In the genomic region with DNA sequence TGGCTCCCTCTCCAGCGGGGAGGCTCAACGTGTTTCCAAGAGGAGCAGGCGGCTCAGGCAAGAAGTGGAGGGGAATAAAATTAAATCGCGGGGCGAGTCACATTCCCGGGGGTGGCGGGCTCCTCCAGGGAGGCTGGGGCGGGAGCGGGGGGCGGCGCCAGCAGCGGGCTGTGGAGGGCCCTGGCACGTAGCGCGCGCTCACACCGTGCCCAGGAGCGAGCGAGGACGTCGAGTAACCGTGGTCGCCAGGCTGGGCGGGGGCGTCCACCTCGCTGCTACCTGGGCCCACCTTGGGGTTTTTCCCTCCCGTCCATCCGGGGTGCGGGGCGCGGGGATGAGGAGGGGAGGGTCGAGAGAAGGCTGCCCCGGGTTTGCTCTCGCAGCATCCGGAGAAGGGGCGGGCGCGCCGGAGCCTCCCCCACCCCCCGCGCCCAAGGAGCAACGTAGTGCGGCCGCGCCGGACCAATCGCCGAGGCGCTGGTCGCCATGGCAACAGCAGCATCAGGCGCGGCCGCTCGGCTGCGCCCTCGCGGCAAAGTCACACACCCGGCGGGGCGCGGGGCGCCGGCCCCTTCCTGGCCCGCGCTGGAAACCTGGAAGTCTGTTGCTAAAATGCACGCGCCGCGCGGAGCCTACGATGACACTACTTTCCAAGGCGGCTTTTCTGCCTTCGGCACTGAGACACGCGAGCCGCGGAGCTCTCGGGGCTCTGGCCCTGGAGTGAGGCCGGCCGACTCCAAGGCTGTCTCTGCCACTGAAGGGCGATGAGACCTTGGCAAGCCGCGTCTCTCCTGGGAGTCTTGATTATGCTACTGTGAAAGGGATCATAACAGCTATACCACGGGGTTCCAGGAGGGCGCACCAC, we compare ENCODE assay signal across 8 cellular contexts. TPM values are rescaled to one million over a fixed set of nuclear protein-coding genes. Genes with fewer than 3 reads are reported as not detected.
DNase-seq lines count a peak whose midpoint lies in the region; ATAC-seq, FAIRE-seq and TF ChIP-seq lines count a peak whose summit lies in the region.

A gene (minus strand): TSS at position 388 of the 865 bp plus-strand sequence. CDS start 415 bp downstream, outside the sequence.

- H3K9me3 ChIP-seq in endothelial cell of umbilical vein (replicated peaks; ENCODE audit: control insufficient read depth, insufficient read depth, low read length) = no peaks in the 10 kb centered on the region
- H3K9me3 ChIP-seq in naive thymus-derived CD4-positive, alpha-beta T cell (ENCODE audit: control insufficient read depth in 2 of 3, low read length in 3 of 3) = no peaks in the 10 kb centered on the region

- H3K27me3 Mint-ChIP-seq in naive thymus-derived CD4-positive, alpha-beta T cell = peaks cover 8 to 45% (median 12%) of the 10 kb centered on the region in 5 donors

- H3K27ac Mint-ChIP-seq in naive thymus-derived CD4-positive, alpha-beta T cell = peak within 1 kb of the TSS in 6 of 9 donors; percentile 36 to 77 (median 60)

- no peak for TF ChIP-seq CTCF in endothelial cell of umbilical vein (IDR thresholded peaks at IDR 0.05; ENCODE audit: extremely low read depth in 1 of 2, insufficient read depth in 1 of 2, low read depth in 1 of 2, low read length in 2 of 2)

- H3K9ac ChIP-seq in endothelial cell of umbilical vein (replicated peaks; ENCODE audit: extremely low read depth, insufficient read depth, low read length) = no peak within 1 kb of the TSS

- H3K4me3 ChIP-seq in endothelial cell of umbilical vein (replicated peaks in 1 of 3; ENCODE audit: insufficient read depth in 1 of 3, low read depth in 1 of 3, low read length in 3 of 3) = no peak within 1 kb of the TSS
- peak within 1 kb of the TSS; percentile 53 for H3K4me3 ChIP-seq in naive thymus-derived CD4-positive, alpha-beta T cell (ENCODE audit: low read length)

- no peak for FAIRE-seq in endothelial cell of umbilical vein (lab: Jason Lieb, UNC)

- peaks cover 20 to 48% (median 40%) of the 10 kb centered on the region in 7 donors for H3K4me1 Mint-ChIP-seq in naive thymus-derived CD4-positive, alpha-beta T cell

- no peaks in the 10 kb centered on the region for H4K20me1 ChIP-seq in endothelial cell of umbilical vein (replicated peaks; ENCODE audit: control insufficient read depth, extremely low read depth, insufficient read depth, low read length)

- peak within 1 kb of the TSS; percentile 59 to 86 (median 77) for H3K4me3 Mint-ChIP-seq in naive thymus-derived CD4-positive, alpha-beta T cell

- H3K79me2 ChIP-seq in endothelial cell of umbilical vein (ENCODE audit: control insufficient read depth, insufficient read depth, low read length) = no peaks in the 10 kb centered on the region

- no peaks in the 10 kb centered on the region for H3K4me1 ChIP-seq in endothelial cell of umbilical vein (ENCODE audit: control insufficient read depth, extremely low read depth, insufficient read depth, low read length)
- H3K4me1 ChIP-seq in naive thymus-derived CD4-positive, alpha-beta T cell (ENCODE audit: control insufficient read depth in 2 of 2, insufficient read depth in 2 of 2, low read length in 2 of 2) = peaks cover 30 to 37% of the 10 kb centered on the region in 2 donors

- intact Hi-C loops in endothelial cell of umbilical vein (cut with micrococcal nuclease) = no loop called here
- intact Hi-C loops in naive thymus-derived CD4-positive, alpha-beta T cell (cut with micrococcal nuclease) = loop anchor here in 1 of 2 donors (1.0 to 10.0 kb wide), 3 partner anchors 79 to 1052 kb away; a partner anchor contains a TSS

- POLR2A ChIA-PET in endothelial cell of umbilical vein (lab: Charles Lee) = no interaction called here
- POLR2A ChIA-PET in naive thymus-derived CD4-positive, alpha-beta T cell (lab: Charles Lee) = interaction anchor here (0.6 kb wide), 1 partner anchor 38 kb away, joined by 3 read pairs; no protein-coding TSS in a partner anchor

- peaks cover 0 to 5% (median 0%) of the 10 kb centered on the region in 5 donors for H3K36me3 Mint-ChIP-seq in naive thymus-derived CD4-positive, alpha-beta T cell

- no peak within 1 kb of the TSS for H3K4me2 ChIP-seq in endothelial cell of umbilical vein (ENCODE audit: insufficient read depth, low read length)

- BruUV-seq in endothelial cell of umbilical vein (replicated peaks; lab: Mats Ljungman, UMichigan) = no TSS peak

- CTCF ChIA-PET in endothelial cell of umbilical vein (lab: Charles Lee) = interaction anchor here (5.5 kb wide), 1 partner anchor 18 kb away, joined by 22 read pairs; no protein-coding TSS in a partner anchor
- CTCF ChIA-PET in naive thymus-derived CD4-positive, alpha-beta T cell (lab: Charles Lee) = interaction anchor here (0.8 kb wide), 1 partner anchor 19 kb away, joined by 4 read pairs; no protein-coding TSS in a partner anchor

- ATAC-seq in GM21390 (IDR thresholded peaks at IDR 0.05; ENCODE audit: unreplicated experiment) = peak; percentile 67
- ATAC-seq in naive thymus-derived CD4-positive, alpha-beta T cell = peak; percentile 80

- no peak for TF ChIP-seq POLR2A in endothelial cell of umbilical vein (IDR thresholded peaks at IDR 0.05; ENCODE audit: low read depth, low read length)

- H3K9me3 Mint-ChIP-seq in naive thymus-derived CD4-positive, alpha-beta T cell = peaks cover 0 to 3% (median 0%) of the 10 kb centered on the region in 11 donors

- H3K27ac ChIP-seq in endothelial cell of umbilical vein (ENCODE audit: insufficient read depth, low read depth, low read length) = no peak within 1 kb of the TSS
- no peak within 1 kb of the TSS for H3K27ac ChIP-seq in naive thymus-derived CD4-positive, alpha-beta T cell (ENCODE audit: low read depth, low read length)

- H2AFZ ChIP-seq in endothelial cell of umbilical vein (ENCODE audit: low read depth, low read length) = no peak within 1 kb of the TSS

- dilution Hi-C loops in endothelial cell of umbilical vein (cut with MboI; ENCODE audit: extremely low pct_ligation_motif_present, low sequenced_read_pairs) = no loop called here

- H3K27me3 ChIP-seq in endothelial cell of umbilical vein (ENCODE audit: control insufficient read depth in 2 of 2, insufficient read depth in 2 of 2, low read length in 2 of 2) = peaks cover 6 to 13% of the 10 kb centered on the region in 2 experiments
- peaks cover 0 to 3% of the 10 kb centered on the region in 2 donors for H3K27me3 ChIP-seq in naive thymus-derived CD4-positive, alpha-beta T cell (ENCODE audit: control insufficient read depth in 2 of 2, insufficient read depth in 2 of 2, low read length in 2 of 2)

- no peaks in the 10 kb centered on the region for H3K9me1 ChIP-seq in endothelial cell of umbilical vein (replicated peaks; ENCODE audit: control insufficient read depth, extremely low read depth, insufficient read depth, low read length)

- no peaks in the 10 kb centered on the region for H3K36me3 ChIP-seq in endothelial cell of umbilical vein (ENCODE audit: control insufficient read depth in 2 of 2, extremely low read depth in 1 of 2, insufficient read depth in 2 of 2, low read length in 2 of 2)
- no peaks in the 10 kb centered on the region for H3K36me3 ChIP-seq in naive thymus-derived CD4-positive, alpha-beta T cell (ENCODE audit: control insufficient read depth in 2 of 3, insufficient read depth in 3 of 3, low read length in 3 of 3)

- peak; percentile 76 for DNase-seq in COR-L47 (lab: John Stamatoyannopoulos, UW)
- peak; percentile 80 for DNase-seq in NCI-H1092 treated with DMSO at 0.1 percent for 48 hours (lab: John Stamatoyannopoulos, UW)
- peak; percentile 40 for DNase-seq in activated CD8-positive, alpha-beta memory T cell treated with anti-CD3 and anti-CD28 coated beads, Interleukin-2, amount 50 U/mL, for 1 hour (ENCODE audit: extremely low read depth)
- no peak for DNase-seq in endothelial cell of umbilical vein (ENCODE audit: low read depth, low spot score)
- DNase-seq in naive thymus-derived CD4-positive, alpha-beta T cell = peak; percentile 15 to 70 (median 51)
- peak; percentile 36 to 69 for DNase-seq in stimulated activated CD8-positive, alpha-beta memory T cell treated with anti-CD3 and anti-CD28 coated beads, Interleukin-7, amount 100 ng/mL, for 4 hours (ENCODE audit: low read depth in 2 of 2)
- DNase-seq in NCI-H1694 treated with DMSO at 0.1 percent for 48 hours (lab: John Stamatoyannopoulos, UW) = no peak

TF ChIP-seq in endothelial cell of umbilical vein, 7 proteins besides CTCF, POLR2A, EP300 and RAD21:
- TF ChIP-seq EZH2 (IDR thresholded peaks at IDR 0.05; ENCODE audit: borderline replicate concordance, low read depth, low read length, severe bottlenecking) (peak; percentile 3), JUN (IDR thresholded peaks at IDR 0.05; ENCODE audit: borderline replicate concordance, insufficient read depth, insufficient read length, low read depth) (no peak), MYC (IDR thresholded peaks at IDR 0.05; ENCODE audit: low read depth, low read length) (no peak)

RNA-seq across cellular contexts. Expression of the gene that starts here (rescaled TPM):
- 15.5 and 18.0 TPM in 2 replicates for total RNA-seq in endothelial cell of umbilical vein
- 5.2 and 5.3 TPM in 2 replicates for polyA plus RNA-seq in endothelial cell of umbilical vein
- polyA plus RNA-seq in endothelial cell of umbilical vein (2011; cell fraction: cytosol; rRNA removed) = 5.0 and 5.1 TPM in 2 replicates
- 16.4 and 18.0 TPM in 2 replicates for polyA plus RNA-seq in endothelial cell of umbilical vein (2011; cell fraction: nucleus; rRNA removed)
- 9.5 and 10.9 TPM in 2 replicates for polyA plus RNA-seq in endothelial cell of umbilical vein (2012)
- polyA minus RNA-seq in endothelial cell of umbilical vein = 7.7 and 8.5 TPM in 2 replicates
- 5.1 TPM for polyA minus RNA-seq in endothelial cell of umbilical vein (2011; cell fraction: cytosol; rRNA and poly(A)+ RNA removed)
- 10.6 and 17.4 TPM in 2 replicates for polyA minus RNA-seq in endothelial cell of umbilical vein (2011; cell fraction: nucleus; rRNA and poly(A)+ RNA removed)
- total RNA-seq in naive thymus-derived CD4-positive, alpha-beta T cell = 100 to 1,000 TPM in 1 of 5 experiments, 10 to 100 TPM in 4; 51.8 to 163 (median 79.5) TPM
- 10 to 100 TPM; 21.1 to 38.8 TPM for polyA plus RNA-seq in naive thymus-derived CD4-positive, alpha-beta T cell

Comparison
In these comparisons a context has a peak if more than half of its experiments do, and no peak if none do; other contexts are left out.
1. DNase-seq: peak in COR-L47 (single experiment), NCI-H1092 treated with DMSO at 0.1 percent for 48 hours (single experiment), activated CD8-positive, alpha-beta memory T cell treated with anti-CD3 and anti-CD28 coated beads, Interleukin-2, amount 50 U/mL, for 1 hour (single experiment), naive thymus-derived CD4-positive, alpha-beta T cell (9 of 9) and stimulated activated CD8-positive, alpha-beta memory T cell treated with anti-CD3 and anti-CD28 coated beads, Interleukin-7, amount 100 ng/mL, for 4 hours (2 of 2); none in endothelial cell of umbilical vein (single experiment) and NCI-H1694 treated with DMSO at 0.1 percent for 48 hours (single experiment).